Comparison of ENCODE assay signal across 8 cellular contexts in the genomic region with DNA sequence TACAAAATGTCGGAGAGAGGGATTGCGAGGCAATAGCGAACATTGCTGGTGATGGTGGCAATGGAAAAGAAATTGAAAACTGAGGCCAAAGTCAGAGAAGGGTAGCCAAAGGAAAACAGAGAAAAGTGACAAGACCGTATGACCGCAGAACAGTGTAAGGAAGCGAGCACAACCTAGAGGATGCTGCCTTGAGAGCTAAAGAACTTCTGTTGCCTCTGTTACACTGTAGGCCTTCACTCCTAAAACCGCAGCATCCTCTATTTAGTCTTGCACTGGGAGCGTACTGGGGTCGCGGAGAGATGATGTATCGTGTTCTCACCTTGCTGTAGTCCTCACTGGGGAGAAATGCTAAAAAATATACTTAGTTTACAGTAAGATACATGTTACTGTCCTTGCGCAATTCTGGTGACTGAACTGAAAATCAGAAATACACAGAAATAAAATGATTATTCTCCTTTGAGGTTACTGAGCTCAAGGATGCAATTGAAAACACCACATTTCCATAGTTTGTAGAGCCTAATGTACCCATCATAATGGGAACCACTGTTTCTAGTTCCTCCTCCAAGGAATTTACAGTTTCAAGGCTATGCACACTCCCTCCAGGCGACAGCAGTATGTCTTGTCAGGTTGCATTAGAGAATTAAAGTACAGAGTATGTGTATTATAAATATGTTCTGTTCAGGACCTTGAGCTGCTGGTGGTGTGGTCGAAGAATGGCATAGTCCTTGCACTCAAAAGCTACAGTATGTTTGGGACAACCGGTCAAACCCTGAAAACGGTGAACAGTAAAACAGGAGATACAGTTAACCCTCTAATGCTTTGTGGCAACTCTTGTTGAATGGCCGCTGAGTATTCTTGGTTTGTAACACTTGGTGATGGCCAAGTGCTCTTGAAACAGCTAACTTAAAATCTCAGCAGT. TPM values are rescaled to one million over a fixed set of nuclear protein-coding genes. Genes with fewer than 3 reads are reported as not detected.
DNase-seq lines count a peak whose midpoint lies in the region; ATAC-seq and TF ChIP-seq lines count a peak whose summit lies in the region.

No MANE protein-coding gene starts in this region.

- CTCF ChIA-PET in WTC11 (lab: Charles Lee) = no interaction called here

- DNase-seq in NCI-H146 (lab: John Stamatoyannopoulos, UW) (peak; percentile 16), NCI-H146 treated with DMSO at 0.1 percent for 48 hours (lab: John Stamatoyannopoulos, UW; ENCODE audit: unreplicated experiment) (no peak), KG1 (lab: John Stamatoyannopoulos, UW) (peak; percentile 80), WTC11 (ENCODE audit: low spot score) (no peak), foreskin melanocyte (peak; percentile 24), putamen (ENCODE audit: low spot score) (peak; percentile 4), GOT3 (lab: John Stamatoyannopoulos, UW) (no peak)

- H3K4me1 Mint-ChIP-seq in WTC11 = peaks cover 54% of the 10 kb centered on the region

- no peaks in the 10 kb centered on the region for H3K36me3 Mint-ChIP-seq in WTC11

- no peaks in the 10 kb centered on the region for H3K9me3 Mint-ChIP-seq in WTC11

- peak; percentile 1 for ATAC-seq in WTC11
- ATAC-seq in GM21390 (IDR thresholded peaks at IDR 0.05; ENCODE audit: unreplicated experiment) = no peak

- POLR2A ChIA-PET in WTC11 (lab: Charles Lee) = no interaction called here

- H3K27ac Mint-ChIP-seq in WTC11 = peak overlapping the region; percentile 97

- no peaks in the 10 kb centered on the region for H3K27me3 Mint-ChIP-seq in WTC11 (ENCODE audit: low read depth)

- TF ChIP-seq CTCF in WTC11 (IDR thresholded peaks at IDR 0.05) = no peak

- H3K4me3 Mint-ChIP-seq in WTC11 = peak overlapping the region; percentile 90

TF ChIP-seq in WTC11, 78 proteins besides CTCF, POLR2A, EP300 and RAD21:
- TF ChIP-seq RORB (CRISPR knock-in tag; IDR thresholded peaks at IDR 0.05) (no peak), PRRX2 (CRISPR knock-in tag; IDR thresholded peaks at IDR 0.05) (no peak)
- TF ChIP-seq, protein P1, sequence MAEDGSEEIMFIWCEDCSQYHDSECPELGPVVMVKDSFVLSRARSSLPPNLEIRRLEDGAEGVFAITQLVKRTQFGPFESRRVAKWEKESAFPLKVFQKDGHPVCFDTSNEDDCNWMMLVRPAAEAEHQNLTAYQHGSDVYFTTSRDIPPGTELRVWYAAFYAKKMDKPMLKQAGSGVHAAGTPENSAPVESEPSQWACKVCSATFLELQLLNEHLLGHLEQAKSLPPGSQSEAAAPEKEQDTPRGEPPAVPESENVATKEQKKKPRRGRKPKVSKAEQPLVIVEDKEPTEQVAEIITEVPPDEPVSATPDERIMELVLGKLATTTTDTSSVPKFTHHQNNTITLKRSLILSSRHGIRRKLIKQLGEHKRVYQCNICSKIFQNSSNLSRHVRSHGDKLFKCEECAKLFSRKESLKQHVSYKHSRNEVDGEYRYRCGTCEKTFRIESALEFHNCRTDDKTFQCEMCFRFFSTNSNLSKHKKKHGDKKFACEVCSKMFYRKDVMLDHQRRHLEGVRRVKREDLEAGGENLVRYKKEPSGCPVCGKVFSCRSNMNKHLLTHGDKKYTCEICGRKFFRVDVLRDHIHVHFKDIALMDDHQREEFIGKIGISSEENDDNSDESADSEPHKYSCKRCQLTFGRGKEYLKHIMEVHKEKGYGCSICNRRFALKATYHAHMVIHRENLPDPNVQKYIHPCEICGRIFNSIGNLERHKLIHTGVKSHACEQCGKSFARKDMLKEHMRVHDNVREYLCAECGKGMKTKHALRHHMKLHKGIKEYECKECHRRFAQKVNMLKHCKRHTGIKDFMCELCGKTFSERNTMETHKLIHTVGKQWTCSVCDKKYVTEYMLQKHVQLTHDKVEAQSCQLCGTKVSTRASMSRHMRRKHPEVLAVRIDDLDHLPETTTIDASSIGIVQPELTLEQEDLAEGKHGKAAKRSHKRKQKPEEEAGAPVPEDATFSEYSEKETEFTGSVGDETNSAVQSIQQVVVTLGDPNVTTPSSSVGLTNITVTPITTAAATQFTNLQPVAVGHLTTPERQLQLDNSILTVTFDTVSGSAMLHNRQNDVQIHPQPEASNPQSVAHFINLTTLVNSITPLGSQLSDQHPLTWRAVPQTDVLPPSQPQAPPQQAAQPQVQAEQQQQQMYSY (CRISPR knock-in tag; IDR thresholded peaks at IDR 0.05) = 0 out of 2 replicates have a peak, but pooled peaks have one; percentile 9

RNA-seq across cellular contexts. Expression of a gene that starts 1.3 kb away (rescaled TPM):
- 10.3 to 13.3 TPM (median 11.3 TPM) in 3 replicates for total RNA-seq in WTC11 (2021)

Comparison
In these comparisons a context has a peak if more than half of its experiments do, and no peak if none do; other contexts are left out.
1. DNase-seq: peak in NCI-H146 (single experiment), KG1 (single experiment), foreskin melanocyte (single experiment) and putamen (single experiment); none in NCI-H146 treated with DMSO at 0.1 percent for 48 hours (single experiment), WTC11 (single experiment) and GOT3 (single experiment).